ENCODE assay signal across 8 cellular contexts in the genomic region with DNA sequence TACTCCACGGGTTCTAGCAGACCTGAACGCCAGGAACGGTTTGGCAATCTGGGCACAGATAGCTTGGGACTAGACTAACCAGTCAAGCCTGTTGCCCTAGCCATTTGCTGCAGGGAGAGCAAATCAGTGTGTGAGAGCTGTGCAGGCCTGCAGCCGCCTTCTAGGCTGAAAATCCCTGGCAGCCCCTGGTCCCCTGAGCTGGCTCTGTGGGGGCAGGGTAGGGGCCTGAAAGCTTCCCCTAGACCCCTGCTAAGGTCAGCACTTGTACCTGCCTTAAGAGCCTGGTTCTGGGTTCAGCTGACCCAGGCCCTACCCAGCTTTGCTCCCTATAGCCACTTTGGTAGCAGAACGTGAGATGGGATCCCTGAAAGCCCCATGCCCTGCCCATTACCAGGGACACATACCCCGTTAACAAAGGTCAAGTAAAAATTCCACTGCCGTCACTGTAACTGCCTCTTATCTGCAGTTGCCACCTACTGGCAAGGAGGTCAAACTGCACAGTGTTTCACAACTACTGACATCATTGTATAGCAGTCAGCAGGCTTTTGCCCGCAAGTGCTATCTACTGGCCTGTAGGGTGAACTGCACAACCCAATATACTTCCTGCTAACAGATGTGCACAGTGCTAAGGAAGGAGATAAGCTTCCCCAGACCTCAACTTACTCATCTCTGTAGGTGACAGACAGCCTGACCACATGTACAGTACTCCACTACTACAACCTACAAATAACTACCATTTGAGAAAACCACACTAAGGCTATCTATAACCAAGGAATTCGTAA.
DNase-seq lines count a peak whose midpoint lies in the region; ATAC-seq and TF ChIP-seq lines count a peak whose summit lies in the region.

No MANE protein-coding gene starts in this region.

- CTCF ChIA-PET in T-cell (lab: Charles Lee) = interaction anchor here (0.5 to 1.7 kb wide), 28 partner anchors 12 to 672 kb away, joined by 3 to 6 read pairs (median 3); no protein-coding TSS in a partner anchor

- TF ChIP-seq CTCF in GM06990 (IDR thresholded peaks at IDR 0.05; ENCODE audit: insufficient read depth, low read length, poor library complexity, severe bottlenecking) (peak; percentile 86), brain microvascular endothelial cell (IDR thresholded peaks at IDR 0.05; ENCODE audit: low read depth, low read length, missing control alignments) (peak; percentile 58)

- peaks cover 14 to 20% (median 17%) of the 10 kb centered on the region in 3 donors for H3K4me1 Mint-ChIP-seq in T-cell

- DNase-seq in GM06990 (ENCODE audit: extremely low read depth, insufficient read length) = peak; percentile 67
- peak in 58 of 76 experiments; percentile 4 to 75 (median 39) for DNase-seq in HUDEP-2 (lab: John Stamatoyannopoulos, UW; ENCODE audit: unreplicated experiment in 76 of 76)
- DNase-seq in T-cell = peak; percentile 3 to 66 (median 46)
- DNase-seq in brain microvascular endothelial cell = peak; percentile 29
- peak; percentile 23 to 43 for DNase-seq in lung microvascular endothelial cell (ENCODE audit: low read depth in 2 of 2)
- peak; percentile 83 for DNase-seq in ureter (ENCODE audit: low spot score)
- no peak for DNase-seq in OCI-M2 (lab: John Stamatoyannopoulos, UW; ENCODE audit: unreplicated experiment)

- peaks cover 7 to 10% of the 10 kb centered on the region in 2 donors for H3K27me3 Mint-ChIP-seq in T-cell

- no peak overlapping the region for H3K27ac ChIP-seq in brain microvascular endothelial cell

- ATAC-seq in GM21529 (IDR thresholded peaks at IDR 0.05; ENCODE audit: unreplicated experiment) (peak; percentile 99), T-cell (replicated peaks in 1 of 4) (peak; percentile 98 to 100 (median 99))

- peak overlapping the region in 1 of 2 donors; percentile 57 for H3K27ac Mint-ChIP-seq in T-cell

- POLR2A ChIA-PET in T-cell (lab: Charles Lee) = interaction anchor here (0.5 to 0.6 kb wide), 3 partner anchors 28 to 746 kb away, joined by 3 to 4 read pairs (median 3); no protein-coding TSS in a partner anchor

- peaks cover 2 to 15% (median 8%) of the 10 kb centered on the region in 3 donors for H3K9me3 Mint-ChIP-seq in T-cell

- H3K27me3 ChIP-seq in GM06990 (replicated peaks; ENCODE audit: control insufficient read depth, insufficient read depth, low read length) (no peaks in the 10 kb centered on the region; the same call in 1 of the 2 replicates), brain microvascular endothelial cell (replicated peaks) (no peaks in the 10 kb centered on the region)

- peak overlapping the region in 1 of 3 donors; percentile 4 for H3K4me3 Mint-ChIP-seq in T-cell

- H3K4me3 ChIP-seq in GM06990 (replicated peaks; ENCODE audit: low read depth, low read length) (no peak overlapping the region), brain microvascular endothelial cell (ENCODE audit: low read depth, low read length) (no peak overlapping the region)

- peaks cover 7% of the 10 kb centered on the region for H3K36me3 Mint-ChIP-seq in T-cell

- H3K36me3 ChIP-seq in GM06990 (ENCODE audit: control insufficient read depth, insufficient read depth, low read length) (no peaks in the 10 kb centered on the region), brain microvascular endothelial cell (replicated peaks) (no peaks in the 10 kb centered on the region)

- in situ Hi-C loops in brain microvascular endothelial cell (cut with HindIII; ENCODE audit: low pct_ligation_motif_present, low sequenced_read_pairs) = no loop called here
